Comparison of ENCODE assay signal across 1 cellular context in the genomic region with DNA sequence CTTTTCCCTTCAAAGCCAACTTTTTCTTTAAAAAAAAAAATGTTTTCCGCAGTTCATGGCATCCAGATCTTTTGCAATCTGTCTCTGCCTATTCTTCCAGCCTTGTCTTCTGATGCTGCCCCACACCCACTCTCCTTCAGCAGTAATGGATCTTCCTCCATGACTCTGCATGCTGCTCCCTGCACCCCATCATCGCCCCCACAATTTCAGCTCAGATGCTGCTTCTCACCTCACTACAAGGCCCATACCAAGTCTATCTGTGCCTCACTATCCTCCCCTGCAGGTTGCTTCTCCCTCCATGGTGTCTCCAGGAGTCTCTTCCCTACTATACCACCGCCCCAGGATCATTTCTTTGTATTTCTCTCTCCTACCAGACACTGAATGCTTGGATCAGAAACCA.
TF ChIP-seq lines count a peak whose summit lies in the region.

No MANE protein-coding gene starts in this region.

TF ChIP-seq in H1, 55 proteins besides CTCF, POLR2A, EP300 and RAD21:
- TF ChIP-seq GTF2F1 (IDR thresholded peaks at IDR 0.05; ENCODE audit: borderline replicate concordance, low read depth, low read length) (no peak), GABPA (IDR thresholded peaks at IDR 0.05; ENCODE audit: borderline replicate concordance, insufficient read depth, low read length) (no peak), SP4 (IDR thresholded peaks at IDR 0.05; ENCODE audit: low read length) (no peak), PHF8 (conservative IDR thresholded peaks at IDR 0.05; ENCODE audit: low read depth, low read length) (no peak), JUN (IDR thresholded peaks at IDR 0.05; ENCODE audit: low read depth, low read length) (no peak), POLR2AphosphoS5 (IDR thresholded peaks at IDR 0.05; ENCODE audit: low read depth, low read length) (no peak), CEBPB (IDR thresholded peaks at IDR 0.05; ENCODE audit: low read depth, low read length) (no peak), MAX (IDR thresholded peaks at IDR 0.05) (no peak)
